ENCODE assay signal across 19 cellular contexts in genomic region chr11:86669424-86669823, GRCh38. TPM values are rescaled to one million over a fixed set of nuclear protein-coding genes. Genes with fewer than 3 reads are reported as not detected.
DNase-seq lines count a peak whose midpoint lies in the region; ATAC-seq and TF ChIP-seq lines count a peak whose summit lies in the region.
"Had no signal": no experiment of that assay in that cellular context is flagged by ENCODE, and none has a peak within 500 bp of the region (broad histone marks: within the 10 kb centered on the region; RNA-seq: fewer than 3 reads in every experiment).

No MANE protein-coding gene starts in this region.

- H2AFZ ChIP-seq in PC-9, result no peak overlapping the region

- H3K9me2 ChIP-seq in PC-9 (ENCODE audit: insufficient read depth), result no peaks in the 10 kb centered on the region

- no peak overlapping the region for H3K4me3 Mint-ChIP-seq in activated CD4-positive, alpha-beta T cell treated with anti-CD3 and anti-CD28 coated beads for 36 hours
- no peak overlapping the region for H3K4me3 Mint-ChIP-seq in activated CD4-positive, alpha-beta T cell treated with anti-CD3 and anti-CD28 coated beads, Interleukin-2, amount 10 ng/mL, durations not matched to agents 7 days and 5 days
- no peak overlapping the region for H3K4me3 Mint-ChIP-seq in activated naive CD4-positive, alpha-beta T cell treated with anti-CD3 and anti-CD28 coated beads for 36 hours
- H3K4me3 Mint-ChIP-seq: activated CD8-positive, alpha-beta T cell treated with anti-CD3 and anti-CD28 coated beads for 36 hours; activated naive CD4-positive, alpha-beta T cell treated with anti-CD3 and anti-CD28 coated beads, Interleukin-2, amount 50 U/mL, for 24 hours; CD4-positive, CD25-positive, alpha-beta regulatory T cell had no signal

- TF ChIP-seq CTCF in PC-9 (conservative IDR thresholded peaks at IDR 0.05) (no peak), mucosa of descending colon (IDR thresholded peaks at IDR 0.05) (no peak)

- H3K4me3 ChIP-seq in PC-9 (no peak overlapping the region), stomach smooth muscle (ENCODE audit: low read length in 2 of 2) (no peak overlapping the region), mucosa of descending colon (no peak overlapping the region)
- H3K4me3 ChIP-seq: left lung, tibial nerve had no signal

- H3K9ac ChIP-seq in stomach smooth muscle (ENCODE audit: low read length in 2 of 2), result peak overlapping the region in 1 of 2 donors; percentile 90

- peak; percentile 20 for DNase-seq in activated CD4-positive, alpha-beta T cell treated with anti-CD3 and anti-CD28 coated beads for 36 hours
- DNase-seq in activated CD4-positive, alpha-beta T cell treated with anti-CD3 and anti-CD28 coated beads, Interleukin-2, amount 10 ng/mL, durations not matched to agents 7 days and 5 days, result no peak
- no peak for DNase-seq in PC-9
- peak; percentile 28 for DNase-seq in kidney tubule cell (ENCODE audit: low spot score)
- DNase-seq in activated naive CD4-positive, alpha-beta T cell treated with anti-CD3 and anti-CD28 coated beads for 36 hours, result no peak
- no peak for DNase-seq in mucosa of descending colon
- DNase-seq: activated CD8-positive, alpha-beta T cell treated with anti-CD3 and anti-CD28 coated beads for 36 hours; activated T-cell treated with anti-CD3 and anti-CD28 coated beads, Interleukin-2, amount 50 U/mL, for 48 hours; CD4-positive, CD25-positive, alpha-beta regulatory T cell; cortex of kidney; left lung; NCI-H1694; T-helper 1 cell had no signal

- POLR2A ChIA-PET in activated CD4-positive, alpha-beta T cell treated with anti-CD3 and anti-CD28 coated beads for 36 hours (lab: Charles Lee), result no interaction called here
- POLR2A ChIA-PET in activated CD4-positive, alpha-beta T cell treated with anti-CD3 and anti-CD28 coated beads, Interleukin-2, amount 10 ng/mL, durations not matched to agents 7 days and 5 days (lab: Charles Lee), result no interaction called here
- POLR2A ChIA-PET in PC-9 (lab: Charles Lee; ENCODE audit: unreplicated experiment), result interaction anchor here (0.7 kb wide), 1 partner anchor 67 kb away, joined by 3 read pairs; no protein-coding TSS in a partner anchor

- H3K27me3 Mint-ChIP-seq in activated CD4-positive, alpha-beta T cell treated with anti-CD3 and anti-CD28 coated beads for 36 hours, result peaks cover 21% of the 10 kb centered on the region
- H3K27me3 Mint-ChIP-seq in activated CD4-positive, alpha-beta T cell treated with anti-CD3 and anti-CD28 coated beads, Interleukin-2, amount 10 ng/mL, durations not matched to agents 7 days and 5 days, result peaks cover 29% of the 10 kb centered on the region
- peaks cover 12% of the 10 kb centered on the region for H3K27me3 Mint-ChIP-seq in activated naive CD4-positive, alpha-beta T cell treated with anti-CD3 and anti-CD28 coated beads for 36 hours (ENCODE audit: low read depth)

- peaks cover 49% of the 10 kb centered on the region for H3K79me2 ChIP-seq in PC-9 (ENCODE audit: low read depth)

- intact Hi-C loops in activated CD4-positive, alpha-beta T cell treated with anti-CD3 and anti-CD28 coated beads for 36 hours (cut with DNase I, micrococcal nuclease), result no loop called here
- intact Hi-C loops in PC-9 (cut with micrococcal nuclease; ENCODE audit: unreplicated experiment) (no loop called here), mucosa of descending colon (cut with DNase I, micrococcal nuclease) (no loop called here)
- intact Hi-C loops in activated naive CD4-positive, alpha-beta T cell treated with anti-CD3 and anti-CD28 coated beads for 36 hours (cut with micrococcal nuclease), result no loop called here

- no peak for ATAC-seq in activated CD4-positive, alpha-beta T cell treated with anti-CD3 and anti-CD28 coated beads for 36 hours
- no peak for ATAC-seq in HG03432 (IDR thresholded peaks at IDR 0.05; ENCODE audit: unreplicated experiment)
- ATAC-seq in mucosa of descending colon, result no peak
- ATAC-seq: activated CD8-positive, alpha-beta T cell treated with anti-CD3 and anti-CD28 coated beads for 36 hours; left lung; Right ventricle myocardium inferior had no signal

- no peaks in the 10 kb centered on the region for H3K36me3 Mint-ChIP-seq in activated CD4-positive, alpha-beta T cell treated with anti-CD3 and anti-CD28 coated beads for 36 hours (ENCODE audit: low read depth)
- H3K36me3 Mint-ChIP-seq in activated CD4-positive, alpha-beta T cell treated with anti-CD3 and anti-CD28 coated beads, Interleukin-2, amount 10 ng/mL, durations not matched to agents 7 days and 5 days (ENCODE audit: low read depth), result no peaks in the 10 kb centered on the region
- H3K36me3 Mint-ChIP-seq in activated naive CD4-positive, alpha-beta T cell treated with anti-CD3 and anti-CD28 coated beads for 36 hours (ENCODE audit: low read depth), result peaks cover 11% of the 10 kb centered on the region
- H3K36me3 Mint-ChIP-seq: activated naive CD4-positive, alpha-beta T cell treated with anti-CD3 and anti-CD28 coated beads, Interleukin-2, amount 50 U/mL, for 24 hours; CD4-positive, CD25-positive, alpha-beta regulatory T cell had no signal

- H3F3A ChIP-seq in PC-9 (ENCODE audit: insufficient read depth, low read depth), result peaks cover 24% of the 10 kb centered on the region; the same call in 1 of the 2 replicates

- no TSS peak for BruUV-seq in PC-9 (replicated peaks; lab: Mats Ljungman, UMichigan)

- 0 out of 2 replicates have a peak, but pooled peaks cover under 1% of the 10 kb centered on the region for H3K36me3 ChIP-seq in PC-9 (ENCODE audit: low read depth)
- peaks cover 0 to 4% of the 10 kb centered on the region in 2 donors for H3K36me3 ChIP-seq in stomach smooth muscle (ENCODE audit: control insufficient read depth in 2 of 2, insufficient read depth in 2 of 2, low read length in 2 of 2)
- H3K36me3 ChIP-seq in mucosa of descending colon (ENCODE audit: low read depth), result no peaks in the 10 kb centered on the region
- H3K36me3 ChIP-seq: left lung had no signal

- H4K20me1 ChIP-seq in PC-9 (ENCODE audit: insufficient read depth), result no peaks in the 10 kb centered on the region

- H3K4me1 Mint-ChIP-seq in activated CD4-positive, alpha-beta T cell treated with anti-CD3 and anti-CD28 coated beads for 36 hours, result peaks cover 21% of the 10 kb centered on the region
- H3K4me1 Mint-ChIP-seq in activated CD4-positive, alpha-beta T cell treated with anti-CD3 and anti-CD28 coated beads, Interleukin-2, amount 10 ng/mL, durations not matched to agents 7 days and 5 days, result peaks cover 7% of the 10 kb centered on the region
- H3K4me1 Mint-ChIP-seq in activated naive CD4-positive, alpha-beta T cell treated with anti-CD3 and anti-CD28 coated beads for 36 hours (ENCODE audit: low read depth), result peaks cover 20% of the 10 kb centered on the region

- H3K9me3 ChIP-seq in PC-9 (ENCODE audit: insufficient read depth, low read depth), result no peaks in the 10 kb centered on the region
- H3K9me3 ChIP-seq in stomach smooth muscle (ENCODE audit: control insufficient read depth in 2 of 2, low read length in 2 of 2), result peaks cover 0 to 2% of the 10 kb centered on the region in 2 donors
- H3K9me3 ChIP-seq in mucosa of descending colon, result no peaks in the 10 kb centered on the region
- H3K9me3 ChIP-seq: left lung, tibial nerve had no signal

- peak overlapping the region; percentile 90 for H3K4me2 ChIP-seq in PC-9

- H3K4me1 ChIP-seq in PC-9 (replicated peaks; ENCODE audit: insufficient read depth) (peaks cover 41% of the 10 kb centered on the region), stomach smooth muscle (ENCODE audit: control insufficient read depth, insufficient read depth, low read length) (peaks cover 32% of the 10 kb centered on the region), mucosa of descending colon (ENCODE audit: low read depth) (peaks cover 22% of the 10 kb centered on the region)

- no peak overlapping the region for H3K27ac Mint-ChIP-seq in activated CD4-positive, alpha-beta T cell treated with anti-CD3 and anti-CD28 coated beads for 36 hours
- H3K27ac Mint-ChIP-seq in activated CD4-positive, alpha-beta T cell treated with anti-CD3 and anti-CD28 coated beads, Interleukin-2, amount 10 ng/mL, durations not matched to agents 7 days and 5 days, result no peak overlapping the region
- no peak overlapping the region for H3K27ac Mint-ChIP-seq in activated naive CD4-positive, alpha-beta T cell treated with anti-CD3 and anti-CD28 coated beads for 36 hours
- H3K27ac Mint-ChIP-seq: activated CD8-positive, alpha-beta T cell treated with anti-CD3 and anti-CD28 coated beads for 36 hours; activated naive CD4-positive, alpha-beta T cell treated with anti-CD3 and anti-CD28 coated beads, Interleukin-2, amount 50 U/mL, for 24 hours; CD4-positive, CD25-positive, alpha-beta regulatory T cell had no signal

- CTCF ChIA-PET in activated CD4-positive, alpha-beta T cell treated with anti-CD3 and anti-CD28 coated beads for 36 hours (lab: Charles Lee), result no interaction called here
- CTCF ChIA-PET in activated CD4-positive, alpha-beta T cell treated with anti-CD3 and anti-CD28 coated beads, Interleukin-2, amount 10 ng/mL, durations not matched to agents 7 days and 5 days (lab: Charles Lee), result no interaction called here
- CTCF ChIA-PET in PC-9 (lab: Charles Lee), result no interaction called here
- CTCF ChIA-PET in activated naive CD4-positive, alpha-beta T cell treated with anti-CD3 and anti-CD28 coated beads for 36 hours (lab: Charles Lee), result no interaction called here

- no peaks in the 10 kb centered on the region for H3K9me3 Mint-ChIP-seq in activated CD4-positive, alpha-beta T cell treated with anti-CD3 and anti-CD28 coated beads for 36 hours (ENCODE audit: low read depth)
- no peaks in the 10 kb centered on the region for H3K9me3 Mint-ChIP-seq in activated CD4-positive, alpha-beta T cell treated with anti-CD3 and anti-CD28 coated beads, Interleukin-2, amount 10 ng/mL, durations not matched to agents 7 days and 5 days
- no peaks in the 10 kb centered on the region for H3K9me3 Mint-ChIP-seq in activated naive CD4-positive, alpha-beta T cell treated with anti-CD3 and anti-CD28 coated beads for 36 hours
- H3K9me3 Mint-ChIP-seq: activated CD8-positive, alpha-beta T cell treated with anti-CD3 and anti-CD28 coated beads for 36 hours; activated naive CD4-positive, alpha-beta T cell treated with anti-CD3 and anti-CD28 coated beads, Interleukin-2, amount 50 U/mL, for 24 hours had no signal

- H3K27ac ChIP-seq in PC-9 (no peak overlapping the region), stomach smooth muscle (ENCODE audit: low read length) (peak overlapping the region; percentile 98)
- H3K27ac ChIP-seq: left lung had no signal

- H3K27me3 ChIP-seq in PC-9 (ENCODE audit: insufficient read depth, low read depth) (no peaks in the 10 kb centered on the region), stomach smooth muscle (ENCODE audit: control insufficient read depth in 1 of 2, insufficient read depth in 2 of 2, low read length in 2 of 2) (no peaks in the 10 kb centered on the region)
- H3K27me3 ChIP-seq: tibial nerve had no signal

RNA-seq across cellular contexts. Expression of gene ME3, which starts 3.0 kb away (rescaled TPM):
- 1 to 10 TPM; 4.0 to 6.0 TPM for total RNA-seq in activated CD4-positive, alpha-beta T cell treated with anti-CD3 and anti-CD28 coated beads for 36 hours
- 1 to 10 TPM; 1.5 to 2.9 TPM for total RNA-seq in activated CD4-positive, alpha-beta T cell treated with anti-CD3 and anti-CD28 coated beads, Interleukin-2, amount 10 ng/mL, durations not matched to agents 7 days and 5 days
- total RNA-seq in PC-9 (2021) (34.0 and 61.1 TPM in 2 replicates), mucosa of descending colon (10 to 100 TPM; 29.3 to 51.2 (median 31.8) TPM)
- total RNA-seq in activated naive CD4-positive, alpha-beta T cell treated with anti-CD3 and anti-CD28 coated beads for 36 hours, result 1 to 10 TPM; 6.0 to 6.7 TPM
- total RNA-seq: H4 had no signal

Comparison
In these comparisons a context has a peak if more than half of its experiments do, and no peak if none do; other contexts are left out.
1. DNase-seq: peak in activated CD4-positive, alpha-beta T cell treated with anti-CD3 and anti-CD28 coated beads for 36 hours (single experiment) and kidney tubule cell (single experiment); none in activated CD4-positive, alpha-beta T cell treated with anti-CD3 and anti-CD28 coated beads, Interleukin-2, amount 10 ng/mL, durations not matched to agents 7 days and 5 days (single experiment), PC-9 (0 of 2), activated naive CD4-positive, alpha-beta T cell treated with anti-CD3 and anti-CD28 coated beads for 36 hours (single experiment) and mucosa of descending colon (0 of 3).